ENCODE assay signal across 1 cellular context in genomic region chr5:180648658-180649296, GRCh38.
TF ChIP-seq lines count a peak whose summit lies in the region.

No MANE protein-coding gene starts in this region.

TF ChIP-seq in HEK293, 187 proteins besides CTCF, POLR2A, EP300 and RAD21 (continued from another document):
- TF ChIP-seq PRDM10 (tag by site-specific recombination; IDR thresholded peaks at IDR 0.05) (peak; percentile 65), ZNF677 (tag by site-specific recombination; IDR thresholded peaks at IDR 0.05) (0 out of 2 replicates have a peak, but pooled peaks have one; percentile 31), ZXDB (tag by site-specific recombination; IDR thresholded peaks at IDR 0.05) (0 out of 2 replicates have a peak, but pooled peaks have one; percentile 42), GLIS2 (tag by site-specific recombination; IDR thresholded peaks at IDR 0.05) (peak; percentile 86), ZNF692 (tag by site-specific recombination; IDR thresholded peaks at IDR 0.05) (peak; percentile 54), GLIS1 (tag by site-specific recombination; IDR thresholded peaks at IDR 0.05) (peak; percentile 26; the same call in 1 of the 2 replicates), ZNF561 (tag by site-specific recombination; IDR thresholded peaks at IDR 0.05; ENCODE audit: borderline replicate concordance) (peak; percentile 61; the same call in 1 of the 2 replicates), ZFP69B (tag by site-specific recombination; IDR thresholded peaks at IDR 0.05) (0 out of 2 replicates have a peak, but pooled peaks have one; percentile 31), ZNF701 (tag by site-specific recombination; IDR thresholded peaks at IDR 0.05) (no peak), ZNF121 (tag by site-specific recombination; IDR thresholded peaks at IDR 0.05) (no peak), ZBTB21 (tag by site-specific recombination; IDR thresholded peaks at IDR 0.05) (no peak), ZNF48 (tag by site-specific recombination; IDR thresholded peaks at IDR 0.05) (no peak), ZBTB8A (tag by site-specific recombination; IDR thresholded peaks at IDR 0.05) (peak; percentile 59; the same call in 1 of the 2 replicates), EGR2 (tag by site-specific recombination; IDR thresholded peaks at IDR 0.05; ENCODE audit: low read depth) (peak; percentile 39; the same call in 1 of the 2 replicates), ATF2 (tag by site-specific recombination; IDR thresholded peaks at IDR 0.05; ENCODE audit: low read depth) (no peak), ZBTB10 (tag by site-specific recombination; IDR thresholded peaks at IDR 0.05) (0 out of 2 replicates have a peak, but pooled peaks have one; percentile 46), ZNF660 (tag by site-specific recombination; IDR thresholded peaks at IDR 0.05) (no peak; the same call in 1 of the 2 replicates), ZSCAN30 (tag by site-specific recombination; IDR thresholded peaks at IDR 0.05) (0 out of 2 replicates have a peak, but pooled peaks have one; percentile 37), GLI4 (tag by site-specific recombination; IDR thresholded peaks at IDR 0.05) (peak; percentile 79; the same call in 1 of the 2 replicates), ZNF777 (tag by site-specific recombination; IDR thresholded peaks at IDR 0.05; ENCODE audit: borderline replicate concordance) (peak; percentile 82; the same call in 1 of the 2 replicates), ZNF830 (tag by site-specific recombination; IDR thresholded peaks at IDR 0.05; ENCODE audit: low read depth) (no peak)
TF ChIP-seq in HEK293: peak in this region for 22.
